In the genomic region with DNA sequence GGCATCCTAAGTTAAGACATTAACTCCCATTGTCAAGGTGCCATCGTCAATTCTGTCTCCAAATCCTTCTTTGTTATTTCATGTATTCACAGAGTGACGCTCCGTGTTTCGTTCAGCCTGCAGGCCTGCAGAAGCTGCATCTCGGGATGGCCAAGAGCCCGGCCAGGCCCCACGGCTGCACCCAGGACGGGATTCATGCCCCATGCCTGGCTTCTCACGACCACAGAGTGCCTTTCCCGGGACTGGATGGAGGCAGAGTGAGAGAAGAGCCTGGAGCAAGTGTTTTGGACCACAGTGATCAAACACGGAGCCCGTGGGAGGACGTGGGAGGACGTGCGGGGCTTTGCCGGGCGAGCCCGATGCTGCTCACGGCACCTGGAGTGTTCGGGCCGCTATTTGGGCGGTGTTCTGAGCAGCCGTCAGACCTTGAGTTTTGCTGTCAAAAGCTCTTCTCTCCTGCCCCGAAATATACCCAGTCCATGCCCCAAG, we compare ENCODE assay signal across 18 cellular contexts. TPM values are rescaled to one million over a fixed set of nuclear protein-coding genes. Genes with fewer than 3 reads are reported as not detected.
A peak's percentile ranks its signal among the peaks of the same experiment; 100 is the strongest.
DNase-seq lines count a peak whose midpoint lies in the region; ATAC-seq, FAIRE-seq and TF ChIP-seq lines count a peak whose summit lies in the region.
"Had no signal": no experiment of that assay in that cellular context is flagged by ENCODE, and none has a peak within 500 bp of the region (broad histone marks: within the 10 kb centered on the region; RNA-seq: fewer than 3 reads in every experiment).

No MANE protein-coding gene starts in this region.

- TF ChIP-seq CTCF in brain microvascular endothelial cell (IDR thresholded peaks at IDR 0.05; ENCODE audit: low read depth, low read length, missing control alignments) (no peak), kidney (IDR thresholded peaks at IDR 0.05; ENCODE audit: borderline replicate concordance, extremely low read depth, insufficient read depth) (no peak)

- H3K27me3 ChIP-seq in BLaER1 treated with 17β-estradiol and CSF1 and Interleukin-3, amounts not matched to agents 10 nM and 100 nM: no peaks in the 10 kb centered on the region
- H3K27me3 ChIP-seq in brain microvascular endothelial cell (replicated peaks): no peaks in the 10 kb centered on the region
- H3K27me3 ChIP-seq in skeletal muscle tissue (ENCODE audit: control insufficient read depth in 3 of 3, insufficient read depth in 3 of 3, low read length in 3 of 3): peaks cover 6 to 24% (median 8%) of the 10 kb centered on the region in 3 donors

- H3K9me3 Mint-ChIP-seq in activated naive CD4-positive, alpha-beta T cell treated with anti-CD3 and anti-CD28 coated beads, Interleukin-2, amount 50 U/mL, for 72 hours: no peaks in the 10 kb centered on the region
- H3K9me3 Mint-ChIP-seq: activated naive CD4-positive, alpha-beta T cell treated with anti-CD3 and anti-CD28 coated beads, Interleukin-2, amount 50 U/mL, for 24 hours; activated T-cell treated with anti-CD3 and anti-CD28 coated beads, Interleukin-2, amount 50 U/mL, for 24 hours; stimulated activated memory B cell treated with anti-CD40 and anti-IgM and Interleukin-4, amounts not matched to agents 10 μg/mL and 1 μg/mL and 100 μg/mL, for 72 hours; T-cell had no signal

- ATAC-seq in activated naive CD4-positive, alpha-beta T cell treated with anti-CD3 and anti-CD28 coated beads, Interleukin-2, amount 50 U/mL, for 72 hours: no peak
- ATAC-seq in GM18511 (IDR thresholded peaks at IDR 0.05; ENCODE audit: unreplicated experiment): no peak
- ATAC-seq in T-helper 17 cell: no peak
- ATAC-seq: left lobe of liver; stimulated activated memory B cell treated with anti-CD40 and anti-IgM and Interleukin-4, amounts not matched to agents 10 μg/mL and 1 μg/mL and 100 μg/mL, for 72 hours; T-cell had no signal

- no peaks in the 10 kb centered on the region for H3K4me1 Mint-ChIP-seq in T-helper 17 cell
- H3K4me1 Mint-ChIP-seq: activated naive CD4-positive, alpha-beta T cell treated with anti-CD3 and anti-CD28 coated beads, Interleukin-2, amount 50 U/mL, for 24 hours; stimulated activated memory B cell treated with anti-CD40 and anti-IgM and Interleukin-4, amounts not matched to agents 10 μg/mL and 1 μg/mL and 100 μg/mL, for 72 hours; T-cell had no signal

- no peak for FAIRE-seq in kidney (lab: Jason Lieb, UNC)
- FAIRE-seq: bronchial epithelial cell, GM18507 had no signal

- no peaks in the 10 kb centered on the region for H3K36me3 ChIP-seq in BLaER1 treated with 17β-estradiol and CSF1 and Interleukin-3, amounts not matched to agents 10 nM and 100 nM
- H3K36me3 ChIP-seq in brain microvascular endothelial cell (replicated peaks): no peaks in the 10 kb centered on the region
- no peaks in the 10 kb centered on the region for H3K36me3 ChIP-seq in kidney (ENCODE audit: control insufficient read depth in 1 of 2, insufficient read depth in 2 of 2, low read length in 2 of 2)
- no peaks in the 10 kb centered on the region for H3K36me3 ChIP-seq in skeletal muscle tissue (ENCODE audit: control insufficient read depth in 3 of 3, insufficient read depth in 3 of 3, low read length in 3 of 3)

- no peaks in the 10 kb centered on the region for H3K36me3 Mint-ChIP-seq in activated naive CD4-positive, alpha-beta T cell treated with anti-CD3 and anti-CD28 coated beads, Interleukin-2, amount 50 U/mL, for 72 hours
- H3K36me3 Mint-ChIP-seq in T-helper 17 cell (ENCODE audit: low read depth): no peaks in the 10 kb centered on the region
- H3K36me3 Mint-ChIP-seq: activated naive CD4-positive, alpha-beta T cell treated with anti-CD3 and anti-CD28 coated beads, Interleukin-2, amount 50 U/mL, for 24 hours; stimulated activated memory B cell treated with anti-CD40 and anti-IgM and Interleukin-4, amounts not matched to agents 10 μg/mL and 1 μg/mL and 100 μg/mL, for 72 hours; T-cell had no signal

- intact Hi-C loops in kidney (cut with DNase I): no loop called here

- no peak overlapping the region for H3K27ac ChIP-seq in BLaER1 treated with 17β-estradiol and CSF1 and Interleukin-3, amounts not matched to agents 10 nM and 100 nM
- H3K27ac ChIP-seq in brain microvascular endothelial cell: peak overlapping the region; percentile 84
- no peak overlapping the region for H3K27ac ChIP-seq in kidney (ENCODE audit: low read depth in 2 of 2, low read length in 2 of 2)
- peak overlapping the region; percentile 81 for H3K27ac ChIP-seq in skeletal muscle tissue (ENCODE audit: low read depth, low read length)
- H3K27ac ChIP-seq: parathyroid adenoma had no signal

- H3K4me1 ChIP-seq in BLaER1 treated with 17β-estradiol and CSF1 and Interleukin-3, amounts not matched to agents 10 nM and 100 nM: peaks cover 6 to 24% (median 20%) of the 10 kb centered on the region in 10 experiments; a peak in 18 of 20 replicates
- H3K4me1 ChIP-seq in kidney (ENCODE audit: control insufficient read depth in 1 of 2, insufficient read depth in 1 of 2, low read depth in 1 of 2, low read length in 2 of 2): no peaks in the 10 kb centered on the region
- peaks cover 7 to 20% (median 10%) of the 10 kb centered on the region in 3 donors for H3K4me1 ChIP-seq in skeletal muscle tissue (ENCODE audit: control insufficient read depth in 3 of 3, insufficient read depth in 3 of 3, low read length in 3 of 3)
- H3K4me1 ChIP-seq: parathyroid adenoma had no signal

- no peak overlapping the region for H3K27ac Mint-ChIP-seq in activated naive CD4-positive, alpha-beta T cell treated with anti-CD3 and anti-CD28 coated beads, Interleukin-2, amount 50 U/mL, for 72 hours
- H3K27ac Mint-ChIP-seq in T-helper 17 cell: no peak overlapping the region
- H3K27ac Mint-ChIP-seq: activated naive CD4-positive, alpha-beta T cell treated with anti-CD3 and anti-CD28 coated beads, Interleukin-2, amount 50 U/mL, for 24 hours; activated T-cell treated with anti-CD3 and anti-CD28 coated beads, Interleukin-2, amount 50 U/mL, for 24 hours; stimulated activated memory B cell treated with anti-CD40 and anti-IgM and Interleukin-4, amounts not matched to agents 10 μg/mL and 1 μg/mL and 100 μg/mL, for 72 hours; T-cell had no signal

- H3K27me3 Mint-ChIP-seq in T-helper 17 cell: peaks cover 25% of the 10 kb centered on the region
- H3K27me3 Mint-ChIP-seq: activated naive CD4-positive, alpha-beta T cell treated with anti-CD3 and anti-CD28 coated beads, Interleukin-2, amount 50 U/mL, for 24 hours; activated T-cell treated with anti-CD3 and anti-CD28 coated beads, Interleukin-2, amount 50 U/mL, for 24 hours had no signal

- no peak overlapping the region for H3K4me3 ChIP-seq in BLaER1 treated with 17β-estradiol and CSF1 and Interleukin-3, amounts not matched to agents 10 nM and 100 nM
- H3K4me3 ChIP-seq in brain microvascular endothelial cell (ENCODE audit: low read depth, low read length) (no peak overlapping the region), kidney (ENCODE audit: low read length in 2 of 2) (no peak overlapping the region), skeletal muscle tissue (ENCODE audit: low read length in 3 of 3) (no peak overlapping the region)

- H3K9me3 ChIP-seq in BLaER1 treated with 17β-estradiol and CSF1 and Interleukin-3, amounts not matched to agents 10 nM and 100 nM (replicated peaks in 1 of 11): no peaks in the 10 kb centered on the region
- H3K9me3 ChIP-seq in kidney (ENCODE audit: control insufficient read depth in 1 of 2, low read length in 2 of 2) (no peaks in the 10 kb centered on the region), skeletal muscle tissue (ENCODE audit: control insufficient read depth in 3 of 3, low read length in 3 of 3) (no peaks in the 10 kb centered on the region), T-helper 17 cell (ENCODE audit: control insufficient read depth, low read length, poor library complexity, severe bottlenecking) (no peaks in the 10 kb centered on the region)

- DNase-seq in brain microvascular endothelial cell: no peak
- DNase-seq in kidney: peak; percentile 64
- DNase-seq in epidermal melanocyte (ENCODE audit: insufficient read length, low spot score): no peak
- no peak for DNase-seq in activated naive CD4-positive, alpha-beta T cell treated with anti-CD3 and anti-CD28 coated beads, Interleukin-2, amount 50 U/mL, for 72 hours (ENCODE audit: low spot score in 2 of 2)
- no peak for DNase-seq in T-helper 17 cell
- DNase-seq: activated T-cell treated with anti-CD3 and anti-CD28 coated beads, Interleukin-2, amount 50 U/mL, for 24 hours; NK-92 treated with Interleukin-12 subunit alpha and Interleukin-12 subunit beta, amount 100 ng/mL, for 24 hours; RPMI8226; T-cell had no signal

- no peaks in the 10 kb centered on the region; a peak in 1 of 22 replicates for H4K20me1 ChIP-seq in BLaER1 treated with 17β-estradiol and CSF1 and Interleukin-3, amounts not matched to agents 10 nM and 100 nM

- no peak overlapping the region for H3K9ac ChIP-seq in BLaER1 treated with 17β-estradiol and CSF1 and Interleukin-3, amounts not matched to agents 10 nM and 100 nM
- H3K9ac ChIP-seq in kidney (ENCODE audit: low read length in 2 of 2): no peak overlapping the region
- H3K9ac ChIP-seq in skeletal muscle tissue (ENCODE audit: low read depth in 1 of 3, low read length in 3 of 3): peak overlapping the region in 1 of 3 donors; percentile 45
- H3K9ac ChIP-seq: parathyroid adenoma had no signal

- H3K4me3 Mint-ChIP-seq in T-helper 17 cell: no peak overlapping the region
- H3K4me3 Mint-ChIP-seq: activated naive CD4-positive, alpha-beta T cell treated with anti-CD3 and anti-CD28 coated beads, Interleukin-2, amount 50 U/mL, for 24 hours; activated T-cell treated with anti-CD3 and anti-CD28 coated beads, Interleukin-2, amount 50 U/mL, for 24 hours; stimulated activated memory B cell treated with anti-CD40 and anti-IgM and Interleukin-4, amounts not matched to agents 10 μg/mL and 1 μg/mL and 100 μg/mL, for 72 hours; T-cell had no signal

- H3K4me2 ChIP-seq in BLaER1 treated with 17β-estradiol and CSF1 and Interleukin-3, amounts not matched to agents 10 nM and 100 nM: peak overlapping the region in 10 of 11 experiments; percentile 7 to 54 (median 29); a peak in 14 of 22 replicates

- in situ Hi-C loops in brain microvascular endothelial cell (cut with HindIII; ENCODE audit: low pct_ligation_motif_present, low sequenced_read_pairs): no loop called here

RNA-seq across cellular contexts. Expression of gene COL6A1, which starts 56.8 kb away (rescaled TPM):
- total RNA-seq in kidney (127 TPM), skeletal muscle tissue (270 TPM), T-helper 17 cell (1 to 10 TPM; 3.2 to 4.6 TPM)
- 112 TPM for polyA plus RNA-seq in kidney (ENCODE audit: insufficient read depth, low read depth, low replicate concordance)
- total RNA-seq in activated naive CD4-positive, alpha-beta T cell treated with anti-CD3 and anti-CD28 coated beads, Interleukin-2, amount 50 U/mL, for 72 hours: 1 to 10 TPM; 2.0 to 4.7 TPM

RNA-seq across cellular contexts. Expression of gene COL6A2, which starts 59.5 kb away (rescaled TPM):
- total RNA-seq in kidney (174 TPM), skeletal muscle tissue (459 TPM), T-helper 17 cell (10 to 100 TPM; 15.1 to 19.8 TPM)
- 52.4 TPM for polyA plus RNA-seq in kidney (ENCODE audit: insufficient read depth, low read depth, low replicate concordance)
- total RNA-seq in activated naive CD4-positive, alpha-beta T cell treated with anti-CD3 and anti-CD28 coated beads, Interleukin-2, amount 50 U/mL, for 72 hours: 10 to 100 TPM; 11.9 to 14.2 TPM

Comparison
In these comparisons a context has a peak if more than half of its experiments do, and no peak if none do; other contexts are left out.
1. H3K27ac ChIP-seq: peak in brain microvascular endothelial cell (single experiment) and skeletal muscle tissue (single experiment); none in BLaER1 treated with 17β-estradiol and CSF1 and Interleukin-3, amounts not matched to agents 10 nM and 100 nM (0 of 11) and kidney (0 of 2).
2. RNA of gene COL6A1, which starts 56.8 kb away (total RNA-seq): 270 TPM in skeletal muscle tissue (single experiment) and 127 TPM in kidney (single experiment); 2.0 to 4.7 TPM in activated naive CD4-positive, alpha-beta T cell treated with anti-CD3 and anti-CD28 coated beads, Interleukin-2, amount 50 U/mL, for 72 hours and 3.2 to 4.6 TPM in T-helper 17 cell; every median in the first group is over 10 times any median in the second.